Comparison of ENCODE assay signal across 9 cellular contexts in genomic region chr9:14760060-14760459, GRCh38. TPM values are rescaled to one million over a fixed set of nuclear protein-coding genes. Genes with fewer than 3 reads are reported as not detected.
"Had no signal": no experiment of that assay in that cellular context is flagged by ENCODE, and none has a peak within 500 bp of the region (broad histone marks: within the 10 kb centered on the region; RNA-seq: fewer than 3 reads in every experiment).

No MANE protein-coding gene starts in this region.

- H3K4me3 Mint-ChIP-seq: IgD-negative memory B cell had no signal

- DNase-seq: IMR-90, KBM-7, KG1 had no signal

- H3K27ac ChIP-seq: HL-60 had no signal

- H3K27ac Mint-ChIP-seq: IgD-negative memory B cell had no signal

- H3K36me3 Mint-ChIP-seq: IgD-negative memory B cell had no signal

- H3K9me3 Mint-ChIP-seq: IgD-negative memory B cell had no signal

- H3K4me3 ChIP-seq: K562 had no signal

- FAIRE-seq: HTR-8/SVneo, K562 had no signal

- ATAC-seq: K562 had no signal

RNA-seq across cellular contexts. Expression of gene CER1, which starts 37.5 kb away (rescaled TPM):
- total RNA-seq: HT-29, HT1080, IMR-90, K562 had no signal
- polyA plus RNA-seq: IgD-negative memory B cell, IMR-90, K562 had no signal
